ENCODE assay signal across 18 cellular contexts in genomic region chr22:32910358-32910757, GRCh38.
"Had no signal": no experiment of that assay in that cellular context is flagged by ENCODE, and none has a peak within 500 bp of the region (broad histone marks: within the 10 kb centered on the region; RNA-seq: fewer than 3 reads in every experiment).

No MANE protein-coding gene starts in this region.

- H3K36me3 Mint-ChIP-seq: mesothelial cell of epicardium had no signal

- ATAC-seq: esophagus mucosa, foreskin keratinocyte, heart right ventricle, left lung, left ventricle myocardium superior, mucosa of descending colon had no signal

- H3K4me1 Mint-ChIP-seq: naive B cell had no signal

- H3K36me3 ChIP-seq: colonic mucosa, heart right ventricle, left lung, lower lobe of right lung had no signal

- H3K27ac Mint-ChIP-seq: dendritic cell treated with granulocyte-macrophage colony-stimulating factor and Interleukin-4, amounts not matched to agents 40 ng/mL and 50 ng/mL, for 4 days; mesothelial cell of epicardium had no signal

- H3K27me3 ChIP-seq: colonic mucosa, left lung had no signal

- H3K27ac ChIP-seq: colonic mucosa, epithelial cell of prostate, foreskin keratinocyte, heart right ventricle, left lung, lower lobe of right lung had no signal

- DNase-seq: colonic mucosa; cortex of kidney; effector memory CD4-positive, alpha-beta T cell; erythroblast; foreskin keratinocyte; glutamatergic neuron; heart right ventricle; left cardiac atrium; left lung; left ventricle myocardium superior; lower lobe of right lung; mesenchymal stem cell; mucosa of descending colon; naive B cell had no signal

- H3K4me1 ChIP-seq: colonic mucosa, foreskin keratinocyte, left lung had no signal

- H3K4me3 ChIP-seq: colonic mucosa, heart right ventricle, left lung, lower lobe of right lung, mucosa of descending colon had no signal

- H3K9me3 ChIP-seq: colonic mucosa, lower lobe of right lung, mucosa of descending colon had no signal

- H3K4me3 Mint-ChIP-seq: dendritic cell treated with granulocyte-macrophage colony-stimulating factor and Interleukin-4, amounts not matched to agents 40 ng/mL and 50 ng/mL, for 4 days; mesothelial cell of epicardium had no signal
